ENCODE assay signal across 1 cellular context in the genomic region with DNA sequence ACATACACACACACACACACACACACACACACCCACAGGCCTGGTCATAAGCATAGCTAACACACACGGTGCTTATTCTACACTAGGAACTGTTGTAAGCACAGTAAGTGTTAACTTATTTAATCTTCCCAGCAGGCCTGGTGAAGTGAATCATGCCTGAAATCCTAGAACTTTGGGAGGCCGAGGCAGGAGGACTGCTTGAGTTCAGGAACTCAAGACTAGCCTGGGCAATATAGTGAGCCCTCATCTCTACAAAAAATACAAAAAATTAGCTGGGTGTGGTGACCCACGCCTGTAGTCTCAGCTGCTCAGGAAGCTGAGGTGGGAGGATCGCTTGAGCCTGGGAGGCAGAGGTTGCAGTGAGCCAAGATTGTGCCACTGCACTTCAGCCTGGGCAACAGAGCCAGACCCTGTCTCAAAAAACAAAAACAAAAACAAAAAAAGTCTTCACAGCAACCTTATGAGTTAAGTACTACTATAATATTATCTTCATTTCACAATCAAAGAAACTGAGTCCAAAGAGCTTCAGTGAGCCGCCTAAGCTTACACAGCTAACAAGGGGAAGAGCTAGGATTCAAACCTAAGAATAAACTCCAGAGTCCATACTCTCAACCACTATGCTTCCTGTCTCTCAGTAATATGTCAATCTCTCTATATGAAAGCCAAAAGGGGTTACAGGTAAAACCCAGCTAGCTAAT.
TF ChIP-seq lines count a peak whose summit lies in the region.

No MANE protein-coding gene starts in this region.

TF ChIP-seq in liver, 16 proteins besides CTCF, POLR2A, EP300 and RAD21 (continued from another document):
- TF ChIP-seq SP1 (IDR thresholded peaks at IDR 0.05) = no peak
